In genomic region chr15:40130799-40131502, GRCh38 we compare ENCODE assay signal across 1 cellular context.
TF ChIP-seq lines count a peak whose summit lies in the region.

No MANE protein-coding gene starts in this region.

TF ChIP-seq in K562, 482 proteins besides CTCF, POLR2A, EP300 and RAD21 (continued from another document and continues in another):
- TF ChIP-seq, protein P1, sequence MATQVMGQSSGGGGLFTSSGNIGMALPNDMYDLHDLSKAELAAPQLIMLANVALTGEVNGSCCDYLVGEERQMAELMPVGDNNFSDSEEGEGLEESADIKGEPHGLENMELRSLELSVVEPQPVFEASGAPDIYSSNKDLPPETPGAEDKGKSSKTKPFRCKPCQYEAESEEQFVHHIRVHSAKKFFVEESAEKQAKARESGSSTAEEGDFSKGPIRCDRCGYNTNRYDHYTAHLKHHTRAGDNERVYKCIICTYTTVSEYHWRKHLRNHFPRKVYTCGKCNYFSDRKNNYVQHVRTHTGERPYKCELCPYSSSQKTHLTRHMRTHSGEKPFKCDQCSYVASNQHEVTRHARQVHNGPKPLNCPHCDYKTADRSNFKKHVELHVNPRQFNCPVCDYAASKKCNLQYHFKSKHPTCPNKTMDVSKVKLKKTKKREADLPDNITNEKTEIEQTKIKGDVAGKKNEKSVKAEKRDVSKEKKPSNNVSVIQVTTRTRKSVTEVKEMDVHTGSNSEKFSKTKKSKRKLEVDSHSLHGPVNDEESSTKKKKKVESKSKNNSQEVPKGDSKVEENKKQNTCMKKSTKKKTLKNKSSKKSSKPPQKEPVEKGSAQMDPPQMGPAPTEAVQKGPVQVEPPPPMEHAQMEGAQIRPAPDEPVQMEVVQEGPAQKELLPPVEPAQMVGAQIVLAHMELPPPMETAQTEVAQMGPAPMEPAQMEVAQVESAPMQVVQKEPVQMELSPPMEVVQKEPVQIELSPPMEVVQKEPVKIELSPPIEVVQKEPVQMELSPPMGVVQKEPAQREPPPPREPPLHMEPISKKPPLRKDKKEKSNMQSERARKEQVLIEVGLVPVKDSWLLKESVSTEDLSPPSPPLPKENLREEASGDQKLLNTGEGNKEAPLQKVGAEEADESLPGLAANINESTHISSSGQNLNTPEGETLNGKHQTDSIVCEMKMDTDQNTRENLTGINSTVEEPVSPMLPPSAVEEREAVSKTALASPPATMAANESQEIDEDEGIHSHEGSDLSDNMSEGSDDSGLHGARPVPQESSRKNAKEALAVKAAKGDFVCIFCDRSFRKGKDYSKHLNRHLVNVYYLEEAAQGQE (CRISPR knock-in tag; IDR thresholded peaks at IDR 0.05; ENCODE audit: low read depth): no peak
- no peak for TF ChIP-seq ZFP1 (CRISPR knock-in tag; IDR thresholded peaks at IDR 0.05)
- TF ChIP-seq NRF1 (conservative IDR thresholded peaks at IDR 0.05 in 1 of 2, IDR thresholded peaks at IDR 0.05 in 1 of 2): no peak
- no peak for TF ChIP-seq LARP7 (IDR thresholded peaks at IDR 0.05)
- TF ChIP-seq, protein P2, sequence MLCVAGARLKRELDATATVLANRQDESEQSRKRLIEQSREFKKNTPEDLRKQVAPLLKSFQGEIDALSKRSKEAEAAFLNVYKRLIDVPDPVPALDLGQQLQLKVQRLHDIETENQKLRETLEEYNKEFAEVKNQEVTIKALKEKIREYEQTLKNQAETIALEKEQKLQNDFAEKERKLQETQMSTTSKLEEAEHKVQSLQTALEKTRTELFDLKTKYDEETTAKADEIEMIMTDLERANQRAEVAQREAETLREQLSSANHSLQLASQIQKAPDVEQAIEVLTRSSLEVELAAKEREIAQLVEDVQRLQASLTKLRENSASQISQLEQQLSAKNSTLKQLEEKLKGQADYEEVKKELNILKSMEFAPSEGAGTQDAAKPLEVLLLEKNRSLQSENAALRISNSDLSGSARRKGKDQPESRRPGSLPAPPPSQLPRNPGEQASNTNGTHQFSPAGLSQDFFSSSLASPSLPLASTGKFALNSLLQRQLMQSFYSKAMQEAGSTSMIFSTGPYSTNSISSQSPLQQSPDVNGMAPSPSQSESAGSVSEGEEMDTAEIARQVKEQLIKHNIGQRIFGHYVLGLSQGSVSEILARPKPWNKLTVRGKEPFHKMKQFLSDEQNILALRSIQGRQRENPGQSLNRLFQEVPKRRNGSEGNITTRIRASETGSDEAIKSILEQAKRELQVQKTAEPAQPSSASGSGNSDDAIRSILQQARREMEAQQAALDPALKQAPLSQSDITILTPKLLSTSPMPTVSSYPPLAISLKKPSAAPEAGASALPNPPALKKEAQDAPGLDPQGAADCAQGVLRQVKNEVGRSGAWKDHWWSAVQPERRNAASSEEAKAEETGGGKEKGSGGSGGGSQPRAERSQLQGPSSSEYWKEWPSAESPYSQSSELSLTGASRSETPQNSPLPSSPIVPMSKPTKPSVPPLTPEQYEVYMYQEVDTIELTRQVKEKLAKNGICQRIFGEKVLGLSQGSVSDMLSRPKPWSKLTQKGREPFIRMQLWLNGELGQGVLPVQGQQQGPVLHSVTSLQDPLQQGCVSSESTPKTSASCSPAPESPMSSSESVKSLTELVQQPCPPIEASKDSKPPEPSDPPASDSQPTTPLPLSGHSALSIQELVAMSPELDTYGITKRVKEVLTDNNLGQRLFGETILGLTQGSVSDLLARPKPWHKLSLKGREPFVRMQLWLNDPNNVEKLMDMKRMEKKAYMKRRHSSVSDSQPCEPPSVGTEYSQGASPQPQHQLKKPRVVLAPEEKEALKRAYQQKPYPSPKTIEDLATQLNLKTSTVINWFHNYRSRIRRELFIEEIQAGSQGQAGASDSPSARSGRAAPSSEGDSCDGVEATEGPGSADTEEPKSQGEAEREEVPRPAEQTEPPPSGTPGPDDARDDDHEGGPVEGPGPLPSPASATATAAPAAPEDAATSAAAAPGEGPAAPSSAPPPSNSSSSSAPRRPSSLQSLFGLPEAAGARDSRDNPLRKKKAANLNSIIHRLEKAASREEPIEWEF (CRISPR knock-in tag; IDR thresholded peaks at IDR 0.05): peak; percentile 31
- TF ChIP-seq, protein P3, sequence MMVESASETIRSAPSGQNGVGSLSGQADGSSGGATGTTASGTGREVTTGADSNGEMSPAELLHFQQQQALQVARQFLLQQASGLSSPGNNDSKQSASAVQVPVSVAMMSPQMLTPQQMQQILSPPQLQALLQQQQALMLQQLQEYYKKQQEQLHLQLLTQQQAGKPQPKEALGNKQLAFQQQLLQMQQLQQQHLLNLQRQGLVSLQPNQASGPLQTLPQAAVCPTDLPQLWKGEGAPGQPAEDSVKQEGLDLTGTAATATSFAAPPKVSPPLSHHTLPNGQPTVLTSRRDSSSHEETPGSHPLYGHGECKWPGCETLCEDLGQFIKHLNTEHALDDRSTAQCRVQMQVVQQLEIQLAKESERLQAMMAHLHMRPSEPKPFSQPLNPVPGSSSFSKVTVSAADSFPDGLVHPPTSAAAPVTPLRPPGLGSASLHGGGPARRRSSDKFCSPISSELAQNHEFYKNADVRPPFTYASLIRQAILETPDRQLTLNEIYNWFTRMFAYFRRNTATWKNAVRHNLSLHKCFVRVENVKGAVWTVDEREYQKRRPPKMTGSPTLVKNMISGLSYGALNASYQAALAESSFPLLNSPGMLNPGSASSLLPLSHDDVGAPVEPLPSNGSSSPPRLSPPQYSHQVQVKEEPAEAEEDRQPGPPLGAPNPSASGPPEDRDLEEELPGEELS (CRISPR knock-in tag; IDR thresholded peaks at IDR 0.05; ENCODE audit: borderline replicate concordance): no peak
- TF ChIP-seq ETV6 (IDR thresholded peaks at IDR 0.05; ENCODE audit: borderline replicate concordance in 1 of 2, low read depth in 2 of 2, low read length in 1 of 2): no peak
- no peak for TF ChIP-seq ETV6 (CRISPR knock-in tag; IDR thresholded peaks at IDR 0.05; ENCODE audit: borderline replicate concordance)
- TF ChIP-seq PHF20 (IDR thresholded peaks at IDR 0.05; ENCODE audit: partially characterized antibody): no peak
- no peak for TF ChIP-seq AFF1 (IDR thresholded peaks at IDR 0.05; ENCODE audit: low read depth in 1 of 2, partially characterized antibody in 2 of 2)
- no peak for TF ChIP-seq TCF15 (CRISPR knock-in tag; IDR thresholded peaks at IDR 0.05)
- peak; percentile 44; the same call in 1 of the 2 replicates for TF ChIP-seq ZNF224 (CRISPR knock-in tag; IDR thresholded peaks at IDR 0.05)
- no peak for TF ChIP-seq KLF10 (CRISPR knock-in tag; IDR thresholded peaks at IDR 0.05)
- TF ChIP-seq BHLHE40 (IDR thresholded peaks at IDR 0.05; ENCODE audit: low read length): no peak
- TF ChIP-seq ZBTB33 (CRISPR knock-in tag; IDR thresholded peaks at IDR 0.05): peak; percentile 71
- no peak for TF ChIP-seq ZFX (CRISPR knock-in tag; IDR thresholded peaks at IDR 0.05)
- TF ChIP-seq, protein P4, sequence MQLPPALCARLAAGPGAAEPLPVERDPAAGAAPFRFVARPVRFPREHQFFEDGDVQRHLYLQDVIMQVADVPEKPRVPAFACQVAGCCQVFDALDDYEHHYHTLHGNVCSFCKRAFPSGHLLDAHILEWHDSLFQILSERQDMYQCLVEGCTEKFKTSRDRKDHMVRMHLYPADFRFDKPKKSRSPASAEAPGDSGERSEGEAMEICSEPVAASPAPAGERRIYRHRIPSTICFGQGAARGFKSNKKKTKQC (CRISPR knock-in tag; IDR thresholded peaks at IDR 0.05): 0 out of 2 replicates have a peak, but pooled peaks have one; percentile 23
- no peak for TF ChIP-seq PREB (CRISPR knock-in tag; IDR thresholded peaks at IDR 0.05)
- no peak for TF ChIP-seq POLR3A (IDR thresholded peaks at IDR 0.05; ENCODE audit: borderline replicate concordance, extremely low read depth, insufficient read depth, insufficient read length)
- no peak for TF ChIP-seq TAF15 (IDR thresholded peaks at IDR 0.05; ENCODE audit: low read depth, low read length)
- TF ChIP-seq, protein P5, sequence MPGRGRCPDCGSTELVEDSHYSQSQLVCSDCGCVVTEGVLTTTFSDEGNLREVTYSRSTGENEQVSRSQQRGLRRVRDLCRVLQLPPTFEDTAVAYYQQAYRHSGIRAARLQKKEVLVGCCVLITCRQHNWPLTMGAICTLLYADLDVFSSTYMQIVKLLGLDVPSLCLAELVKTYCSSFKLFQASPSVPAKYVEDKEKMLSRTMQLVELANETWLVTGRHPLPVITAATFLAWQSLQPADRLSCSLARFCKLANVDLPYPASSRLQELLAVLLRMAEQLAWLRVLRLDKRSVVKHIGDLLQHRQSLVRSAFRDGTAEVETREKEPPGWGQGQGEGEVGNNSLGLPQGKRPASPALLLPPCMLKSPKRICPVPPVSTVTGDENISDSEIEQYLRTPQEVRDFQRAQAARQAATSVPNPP (IDR thresholded peaks at IDR 0.05; ENCODE audit: borderline replicate concordance, insufficient read depth, insufficient read length): no peak
- TF ChIP-seq RBM39 (optimal IDR thresholded peaks at IDR 0.05; ENCODE audit: low read depth, low read length): no peak
- no peak for TF ChIP-seq ZNF124 (CRISPR knock-in tag; IDR thresholded peaks at IDR 0.05)
- peak; percentile 92 for TF ChIP-seq DACH1 (IDR thresholded peaks at IDR 0.05; ENCODE audit: partially characterized antibody)
- TF ChIP-seq FOXA3 (CRISPR knock-in tag; conservative IDR thresholded peaks at IDR 0.05 in 1 of 2, IDR thresholded peaks at IDR 0.05 in 1 of 2): no peak
- TF ChIP-seq SMAD3 (CRISPR knock-in tag; conservative IDR thresholded peaks at IDR 0.05): no peak
- TF ChIP-seq HMGXB4 (CRISPR knock-in tag; IDR thresholded peaks at IDR 0.05): 0 out of 2 replicates have a peak, but pooled peaks have one; percentile 39
- TF ChIP-seq, protein P6, sequence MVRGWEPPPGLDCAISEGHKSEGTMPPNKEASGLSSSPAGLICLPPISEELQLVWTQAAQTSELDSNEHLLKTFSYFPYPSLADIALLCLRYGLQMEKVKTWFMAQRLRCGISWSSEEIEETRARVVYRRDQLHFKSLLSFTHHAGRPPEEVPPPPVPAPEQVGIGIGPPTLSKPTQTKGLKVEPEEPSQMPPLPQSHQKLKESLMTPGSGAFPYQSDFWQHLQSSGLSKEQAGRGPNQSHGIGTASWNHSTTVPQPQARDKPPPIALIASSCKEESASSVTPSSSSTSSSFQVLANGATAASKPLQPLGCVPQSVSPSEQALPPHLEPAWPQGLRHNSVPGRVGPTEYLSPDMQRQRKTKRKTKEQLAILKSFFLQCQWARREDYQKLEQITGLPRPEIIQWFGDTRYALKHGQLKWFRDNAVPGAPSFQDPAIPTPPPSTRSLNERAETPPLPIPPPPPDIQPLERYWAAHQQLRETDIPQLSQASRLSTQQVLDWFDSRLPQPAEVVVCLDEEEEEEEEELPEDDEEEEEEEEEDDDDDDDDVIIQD (CRISPR knock-in tag; IDR thresholded peaks at IDR 0.05): no peak
- no peak for TF ChIP-seq SETDB1 (IDR thresholded peaks at IDR 0.05; ENCODE audit: low read length)
- no peak for TF ChIP-seq BRF1 (IDR thresholded peaks at IDR 0.05; ENCODE audit: borderline replicate concordance, extremely low read depth, insufficient read length)
